Comparison of ENCODE assay signal across 27 cellular contexts in the genomic region with DNA sequence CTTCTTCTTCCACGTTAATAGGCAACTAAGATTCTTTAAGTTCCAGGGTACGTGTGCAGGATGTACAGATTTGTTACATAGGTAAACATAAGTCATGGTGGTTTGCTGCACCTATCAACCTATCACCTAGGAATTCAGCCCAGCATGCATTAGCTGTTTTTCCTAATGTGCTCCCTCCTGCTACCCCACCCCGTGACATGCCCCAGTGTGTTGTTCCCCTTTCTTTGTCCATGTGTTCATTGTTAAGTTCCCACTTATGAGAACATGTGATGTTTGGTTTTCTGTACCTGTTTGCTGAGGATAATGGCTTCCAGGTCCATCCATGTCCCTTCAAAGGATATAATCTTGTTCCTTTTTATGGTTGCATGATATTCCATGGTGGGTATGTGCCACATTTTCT. TPM values are rescaled to one million over a fixed set of nuclear protein-coding genes. Genes with fewer than 3 reads are reported as not detected.
"Had no signal": no experiment of that assay in that cellular context is flagged by ENCODE, and none has a peak within 500 bp of the region (broad histone marks: within the 10 kb centered on the region; RNA-seq: fewer than 3 reads in every experiment).

No MANE protein-coding gene starts in this region.

- H3K27me3 Mint-ChIP-seq: activated CD4-positive, alpha-beta T cell treated with anti-CD3 and anti-CD28 coated beads for 36 hours; progenitor cell of endocrine pancreas; stimulated activated naive CD8-positive, alpha-beta T cell treated with anti-CD3 and anti-CD28 coated beads, Interleukin-15, Interleukin-2, amounts not matched to agents 100 ng/mL and 50 ng/mL, for 24 hours had no signal

- H3K9me3 ChIP-seq: esophagus squamous epithelium, left lung, lower lobe of right lung, neutrophil, thoracic aorta had no signal

- H3K27me3 ChIP-seq: brain microvascular endothelial cell, esophagus squamous epithelium, left lung, neutrophil had no signal

- H3K4me1 ChIP-seq: esophagus squamous epithelium, left lung, lower lobe of right lung had no signal

- ATAC-seq: activated CD4-positive, alpha-beta T cell treated with anti-CD3 and anti-CD28 coated beads for 36 hours; activated CD8-positive, alpha-beta memory T cell treated with anti-CD3 and anti-CD28 coated beads, Interleukin-2, amount 10 ng/mL, durations not matched to agents 7 days and 5 days; activated CD8-positive, alpha-beta T cell treated with anti-CD3 and anti-CD28 coated beads, Interleukin-2, amount 10 ng/mL, durations not matched to agents 7 days and 5 days; activated T-cell treated with anti-CD3 and anti-CD28 coated beads, Interleukin-2, amount 50 U/mL, for 72 hours; sciatic nerve had no signal

- H3K27ac ChIP-seq: brain microvascular endothelial cell, left lung, lower lobe of right lung, neutrophil, skin epidermis, thoracic aorta had no signal

- H3K4me3 ChIP-seq: esophagus squamous epithelium, left lung, lower lobe of right lung, skin epidermis, thoracic aorta had no signal

- DNase-seq: activated CD4-positive, alpha-beta T cell treated with anti-CD3 and anti-CD28 coated beads for 36 hours; activated CD4-positive, CD25-positive, alpha-beta regulatory T cell; activated CD8-positive, alpha-beta memory T cell treated with anti-CD3 and anti-CD28 coated beads, Interleukin-2, amount 10 ng/mL, durations not matched to agents 7 days and 5 days; activated CD8-positive, alpha-beta T cell treated with anti-CD3 and anti-CD28 coated beads, Interleukin-2, amount 10 ng/mL, durations not matched to agents 7 days and 5 days; activated naive CD4-positive, alpha-beta T cell; activated T-cell treated with anti-CD3 and anti-CD28 coated beads, Interleukin-2, amount 50 U/mL, for 72 hours; amniotic stem cell; brain microvascular endothelial cell; central memory CD4-positive, alpha-beta T cell; endodermal cell; esophagus squamous epithelium; left lung; lower lobe of right lung; nephron progenitor cell; retina; stimulated activated CD4-positive, alpha-beta T cell treated with anti-CD3 and anti-CD28 coated beads, Interleukin-12 subunit alpha, Interleukin-12 subunit beta, amount 100 ng/mL, for 4 hours; stimulated activated CD4-positive, alpha-beta T cell treated with anti-CD3 and anti-CD28 coated beads, Interleukin-4, amount 100 ng/mL, for 1 hour; T-helper 1 cell; trophoblast cell had no signal

- H3K4me1 Mint-ChIP-seq: activated CD8-positive, alpha-beta memory T cell treated with anti-CD3 and anti-CD28 coated beads, Interleukin-2, amount 10 ng/mL, durations not matched to agents 7 days and 5 days had no signal

- H3K4me3 Mint-ChIP-seq: activated CD4-positive, alpha-beta T cell treated with anti-CD3 and anti-CD28 coated beads for 36 hours; activated CD8-positive, alpha-beta memory T cell treated with anti-CD3 and anti-CD28 coated beads, Interleukin-2, amount 10 ng/mL, durations not matched to agents 7 days and 5 days; activated CD8-positive, alpha-beta T cell treated with anti-CD3 and anti-CD28 coated beads, Interleukin-2, amount 10 ng/mL, durations not matched to agents 7 days and 5 days; activated T-cell treated with anti-CD3 and anti-CD28 coated beads, Interleukin-2, amount 50 U/mL, for 72 hours; endodermal cell; nephron progenitor cell; stimulated activated naive CD8-positive, alpha-beta T cell treated with anti-CD3 and anti-CD28 coated beads, Interleukin-15, Interleukin-2, amounts not matched to agents 100 ng/mL and 50 ng/mL, for 24 hours; T-helper 2 cell treated with Interferon-gamma antibody and Interleukin-4, amounts not matched to agents 5 μg/mL and 100 μg/mL, for 36 hours had no signal

- H3K27ac Mint-ChIP-seq: activated CD4-positive, alpha-beta T cell treated with anti-CD3 and anti-CD28 coated beads for 36 hours; activated CD8-positive, alpha-beta memory T cell treated with anti-CD3 and anti-CD28 coated beads, Interleukin-2, amount 10 ng/mL, durations not matched to agents 7 days and 5 days; activated CD8-positive, alpha-beta T cell treated with anti-CD3 and anti-CD28 coated beads, Interleukin-2, amount 10 ng/mL, durations not matched to agents 7 days and 5 days; activated T-cell treated with anti-CD3 and anti-CD28 coated beads, Interleukin-2, amount 50 U/mL, for 72 hours; endodermal cell; progenitor cell of endocrine pancreas; stimulated activated naive CD8-positive, alpha-beta T cell treated with anti-CD3 and anti-CD28 coated beads, Interleukin-15, Interleukin-2, amounts not matched to agents 100 ng/mL and 50 ng/mL, for 24 hours; T-helper 2 cell treated with Interferon-gamma antibody and Interleukin-4, amounts not matched to agents 5 μg/mL and 100 μg/mL, for 36 hours had no signal

- H3K9me3 Mint-ChIP-seq: activated T-cell treated with anti-CD3 and anti-CD28 coated beads, Interleukin-2, amount 50 U/mL, for 72 hours; endodermal cell; nephron progenitor cell; stimulated activated naive CD8-positive, alpha-beta T cell treated with anti-CD3 and anti-CD28 coated beads, Interleukin-15, Interleukin-2, amounts not matched to agents 100 ng/mL and 50 ng/mL, for 24 hours; T-helper 2 cell treated with Interferon-gamma antibody and Interleukin-4, amounts not matched to agents 5 μg/mL and 100 μg/mL, for 36 hours had no signal

RNA-seq across cellular contexts. Expression of a gene that starts 24.6 kb away (rescaled TPM):
- total RNA-seq: activated CD4-positive, alpha-beta T cell treated with anti-CD3 and anti-CD28 coated beads for 36 hours; activated CD8-positive, alpha-beta memory T cell treated with anti-CD3 and anti-CD28 coated beads, Interleukin-2, amount 10 ng/mL, durations not matched to agents 7 days and 5 days; activated CD8-positive, alpha-beta T cell treated with anti-CD3 and anti-CD28 coated beads, Interleukin-2, amount 10 ng/mL, durations not matched to agents 7 days and 5 days; activated T-cell treated with anti-CD3 and anti-CD28 coated beads, Interleukin-2, amount 50 U/mL, for 72 hours; sciatic nerve; subcutaneous adipose tissue had no signal
